28 cellular contexts compared by ENCODE assay signal in the genomic region with DNA sequence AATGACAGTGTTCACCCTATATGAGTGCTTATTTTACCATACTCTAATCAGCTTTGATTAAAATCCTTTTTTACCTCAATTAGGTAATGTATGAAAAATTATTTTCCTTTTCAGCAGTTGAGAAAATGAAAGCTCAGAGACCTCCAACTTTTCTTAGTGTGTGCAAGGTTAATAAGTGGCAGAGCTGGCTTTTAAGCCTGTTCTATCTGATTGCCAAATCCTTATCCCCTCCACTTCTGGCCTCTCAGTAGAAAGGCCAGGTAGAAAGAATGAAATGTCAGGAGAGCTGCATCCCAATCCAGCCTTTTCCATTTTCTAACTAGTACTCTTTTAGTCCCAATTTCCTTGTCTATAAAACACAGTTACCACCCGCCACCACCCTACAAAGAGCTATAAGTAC.
"Had no signal": no experiment of that assay in that cellular context is flagged by ENCODE, and none has a peak within 500 bp of the region (broad histone marks: within the 10 kb centered on the region; RNA-seq: fewer than 3 reads in every experiment).

No MANE protein-coding gene starts in this region.

- H3K9me3 ChIP-seq: colonic mucosa, esophagus muscularis mucosa, esophagus squamous epithelium, gastrocnemius medialis, gastroesophageal sphincter, heart left ventricle, heart right ventricle had no signal

- FAIRE-seq: colon, endometrium, endothelial cell of umbilical vein, frontal cortex had no signal

- H3K36me3 ChIP-seq: colonic mucosa, esophagus muscularis mucosa, esophagus squamous epithelium, gastrocnemius medialis, gastroesophageal sphincter, heart left ventricle, heart right ventricle had no signal

- ATAC-seq: effector memory CD8-positive, alpha-beta T cell; esophagus mucosa; foreskin keratinocyte; gastrocnemius medialis; gastroesophageal sphincter; heart left ventricle; heart right ventricle had no signal

- H3K27me3 ChIP-seq: colonic mucosa, esophagus muscularis mucosa, gastrocnemius medialis, gastroesophageal sphincter, heart left ventricle, heart right ventricle had no signal

- H3K4me1 ChIP-seq: colonic mucosa, esophagus muscularis mucosa, esophagus squamous epithelium, foreskin keratinocyte, gastrocnemius medialis, gastroesophageal sphincter, heart left ventricle, heart right ventricle had no signal

- DNase-seq: colonic mucosa; cortex of kidney; dermis blood vessel endothelial cell; dorsolateral prefrontal cortex; effector CD4-positive, alpha-beta T cell; effector CD8-positive, alpha-beta T cell; effector memory CD4-positive, alpha-beta T cell; effector memory CD8-positive, alpha-beta T cell; endodermal cell; erythroblast; esophagus squamous epithelium; foreskin fibroblast; foreskin keratinocyte; foreskin melanocyte; gastrocnemius medialis; glutamatergic neuron; head of caudate nucleus; heart left ventricle; heart right ventricle had no signal

- H3K4me3 ChIP-seq: colonic mucosa, coronary artery, dorsolateral prefrontal cortex, esophagus muscularis mucosa, esophagus squamous epithelium, gastrocnemius medialis, gastroesophageal sphincter, heart left ventricle, heart right ventricle had no signal

- H3K27ac ChIP-seq: colonic mucosa, coronary artery, dorsolateral prefrontal cortex, epithelial cell of prostate, esophagus muscularis mucosa, esophagus squamous epithelium, foreskin keratinocyte, gastrocnemius medialis, gastroesophageal sphincter, heart left ventricle, heart right ventricle had no signal
